8 cellular contexts compared by ENCODE assay signal in the genomic region with DNA sequence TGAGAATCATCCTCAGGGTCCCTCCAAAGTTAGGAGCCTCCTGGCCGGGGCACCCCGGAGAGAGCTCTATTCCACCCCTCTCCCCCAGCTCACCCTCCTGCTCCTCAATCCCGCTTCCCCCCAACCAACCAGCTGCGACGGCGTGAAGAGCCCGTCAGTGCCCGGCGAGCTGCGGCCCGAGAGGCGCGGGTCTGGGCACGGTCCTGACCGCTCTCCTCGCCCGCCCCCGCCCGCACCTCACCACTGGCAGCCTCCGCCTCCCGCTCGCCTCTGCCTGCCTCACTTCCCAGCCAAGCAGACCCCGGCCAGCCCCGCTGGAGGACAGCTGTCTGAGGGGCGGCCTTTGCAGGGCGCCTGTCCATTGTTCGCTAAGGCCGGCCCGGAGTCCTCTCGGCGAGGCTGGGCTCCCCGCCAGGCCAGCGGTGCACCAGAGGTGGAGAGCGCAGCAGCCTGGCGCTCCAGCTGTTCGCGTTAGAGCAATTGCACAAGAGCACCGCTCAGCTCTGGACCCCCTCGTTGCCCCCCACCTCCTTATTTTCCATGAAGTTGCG. TPM values are rescaled to one million over a fixed set of nuclear protein-coding genes. Genes with fewer than 3 reads are reported as not detected.
DNase-seq lines count a peak whose midpoint lies in the region; ATAC-seq and TF ChIP-seq lines count a peak whose summit lies in the region.

No MANE protein-coding gene starts in this region.

- no peaks in the 10 kb centered on the region for H3K36me3 ChIP-seq in left lung

- H3K4me3 Mint-ChIP-seq in stimulated activated naive CD8-positive, alpha-beta T cell treated with anti-CD3 and anti-CD28 coated beads, Interleukin-15, amount 100 ng/mL, for 72 hours = peak overlapping the region; percentile 89 to 90

- H3K27ac Mint-ChIP-seq in stimulated activated naive CD8-positive, alpha-beta T cell treated with anti-CD3 and anti-CD28 coated beads, Interleukin-15, amount 100 ng/mL, for 72 hours = no peak overlapping the region

- DNase-seq in DMS53 (lab: John Stamatoyannopoulos, UW) (peak; percentile 56), DMS53 treated with DMSO at 0.1 percent for 48 hours (lab: John Stamatoyannopoulos, UW; ENCODE audit: unreplicated experiment) (no peak), RKO (ENCODE audit: low spot score) (peak; percentile 53), left lung (peak; percentile 43 to 86), COLO829 (ENCODE audit: low spot score) (no peak)
- DNase-seq in stimulated activated naive CD8-positive, alpha-beta T cell treated with anti-CD3 and anti-CD28 coated beads, Interleukin-15, amount 100 ng/mL, for 72 hours = peak; percentile 13 to 16

- H3K27ac ChIP-seq in cingulate gyrus (ENCODE audit: low read depth, low read length) = peak overlapping the region; percentile 52
- peak overlapping the region; percentile 37 to 74 for H3K27ac ChIP-seq in left lung

- ATAC-seq in left lung (peak; percentile 41), HG03439 (IDR thresholded peaks at IDR 0.05; ENCODE audit: unreplicated experiment) (no peak)
- peak; percentile 16 for ATAC-seq in stimulated activated naive CD8-positive, alpha-beta T cell treated with anti-CD3 and anti-CD28 coated beads, Interleukin-15, amount 100 ng/mL, for 72 hours

- H3K4me1 Mint-ChIP-seq in stimulated activated naive CD8-positive, alpha-beta T cell treated with anti-CD3 and anti-CD28 coated beads, Interleukin-15, amount 100 ng/mL, for 72 hours = peaks cover 39% of the 10 kb centered on the region

- H3K4me1 ChIP-seq in left lung = peaks cover 12 to 49% of the 10 kb centered on the region in 2 donors

- peaks cover 7 to 92% of the 10 kb centered on the region in 2 donors for H3K27me3 ChIP-seq in left lung

- H3K9me3 Mint-ChIP-seq in stimulated activated naive CD8-positive, alpha-beta T cell treated with anti-CD3 and anti-CD28 coated beads, Interleukin-15, amount 100 ng/mL, for 72 hours = no peaks in the 10 kb centered on the region

- intact Hi-C loops in left lung (cut with DNase I) = no loop called here

- peak overlapping the region; percentile 60 to 66 for H3K4me3 ChIP-seq in left lung

- H3K27me3 Mint-ChIP-seq in stimulated activated naive CD8-positive, alpha-beta T cell treated with anti-CD3 and anti-CD28 coated beads, Interleukin-15, amount 100 ng/mL, for 72 hours = peaks cover 30% of the 10 kb centered on the region

- H3K9me3 ChIP-seq in left lung = no peaks in the 10 kb centered on the region

- no peak for TF ChIP-seq CTCF in left lung (IDR thresholded peaks at IDR 0.05)

RNA-seq across cellular contexts. Expression of a gene that starts 1.2 kb away (rescaled TPM):
- total RNA-seq in left lung = 10 to 100 TPM in 1 of 2 donors, 1 to 10 TPM in 1; 6.5 to 11.1 TPM

RNA-seq across cellular contexts. Expression of a gene that starts 31.8 kb away (rescaled TPM):
- total RNA-seq in left lung = 10 to 100 TPM; 19.2 to 20.6 TPM

Comparison
In these comparisons a context has a peak if more than half of its experiments do, and no peak if none do; other contexts are left out.
1. DNase-seq: peak in DMS53 (single experiment), RKO (single experiment), left lung (2 of 2) and stimulated activated naive CD8-positive, alpha-beta T cell treated with anti-CD3 and anti-CD28 coated beads, Interleukin-15, amount 100 ng/mL, for 72 hours (2 of 2); none in DMS53 treated with DMSO at 0.1 percent for 48 hours (single experiment) and COLO829 (single experiment).